In the genomic region with DNA sequence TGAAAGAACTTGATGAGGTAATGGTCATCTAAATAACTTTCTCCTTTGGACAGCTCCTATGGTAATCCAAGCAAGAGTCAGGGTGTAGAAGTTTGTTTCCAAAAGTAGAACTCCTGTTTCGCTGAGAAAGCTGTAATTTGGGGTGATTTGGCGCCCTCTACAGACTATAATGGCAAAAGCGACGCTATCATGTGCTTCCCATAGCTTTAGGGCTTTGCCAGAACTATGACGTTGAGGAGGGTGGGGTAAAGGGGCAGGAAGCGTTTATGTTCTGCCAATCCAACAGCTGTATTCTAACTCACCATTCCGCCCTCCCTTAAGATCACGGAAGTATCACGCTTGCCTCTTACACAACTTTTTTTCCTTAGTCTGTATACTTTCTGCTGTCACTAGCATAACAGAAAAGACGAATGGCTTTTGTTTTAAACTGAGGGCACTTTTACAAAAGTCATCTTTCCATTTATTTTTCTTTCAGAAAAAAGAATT, we compare ENCODE assay signal across 8 cellular contexts.
DNase-seq lines count a peak whose midpoint lies in the region; ATAC-seq and TF ChIP-seq lines count a peak whose summit lies in the region.

A gene with protein sequence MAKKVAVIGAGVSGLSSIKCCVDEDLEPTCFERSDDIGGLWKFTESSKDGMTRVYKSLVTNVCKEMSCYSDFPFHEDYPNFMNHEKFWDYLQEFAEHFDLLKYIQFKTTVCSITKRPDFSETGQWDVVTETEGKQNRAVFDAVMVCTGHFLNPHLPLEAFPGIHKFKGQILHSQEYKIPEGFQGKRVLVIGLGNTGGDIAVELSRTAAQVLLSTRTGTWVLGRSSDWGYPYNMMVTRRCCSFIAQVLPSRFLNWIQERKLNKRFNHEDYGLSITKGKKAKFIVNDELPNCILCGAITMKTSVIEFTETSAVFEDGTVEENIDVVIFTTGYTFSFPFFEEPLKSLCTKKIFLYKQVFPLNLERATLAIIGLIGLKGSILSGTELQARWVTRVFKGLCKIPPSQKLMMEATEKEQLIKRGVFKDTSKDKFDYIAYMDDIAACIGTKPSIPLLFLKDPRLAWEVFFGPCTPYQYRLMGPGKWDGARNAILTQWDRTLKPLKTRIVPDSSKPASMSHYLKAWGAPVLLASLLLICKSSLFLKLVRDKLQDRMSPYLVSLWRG (plus strand): TSS at position 349 of the 486 bp plus-strand sequence. CDS start 5,643 bp downstream, outside the sequence.

- H3K27ac ChIP-seq in layer of hippocampus (ENCODE audit: low read depth, low read length), result peak within 1 kb of the TSS; percentile 32

- H3K4me3 ChIP-seq in choroid plexus epithelial cell (ENCODE audit: low read depth, low read length), result peak within 1 kb of the TSS; percentile 31

- peak; percentile 85 for TF ChIP-seq CTCF in choroid plexus epithelial cell (conservative IDR thresholded peaks at IDR 0.05; ENCODE audit: low read depth, low read length)

- no peaks in the 10 kb centered on the region for H3K27me3 ChIP-seq in layer of hippocampus (ENCODE audit: control insufficient read depth, insufficient read depth, low read length)

- DNase-seq in AML-193 (lab: John Stamatoyannopoulos, UW) (peak; percentile 98 to 99), NCI-H345 treated with DMSO at 0.1 percent for 48 hours (lab: John Stamatoyannopoulos, UW; ENCODE audit: unreplicated experiment) (peak; percentile 68), choroid plexus epithelial cell (ENCODE audit: low read depth) (peak; percentile 100)
- DNase-seq in activated CD4-positive, CD25-positive, alpha-beta regulatory T cell treated with anti-CD3 and anti-CD28 coated beads, Interleukin-2, amount 50 U/mL, for 16 hours (ENCODE audit: low read depth, low spot score), result peak; percentile 72
- DNase-seq in stimulated activated CD4-positive, alpha-beta T cell treated with anti-CD3 and anti-CD28 coated beads, Interleukin-1b, Interleukin-23, amount 100 ng/mL, for 48 hours, result peak; percentile 84

- ATAC-seq in GM19035 (IDR thresholded peaks at IDR 0.05; ENCODE audit: unreplicated experiment) (peak; percentile 100), HG03354 (IDR thresholded peaks at IDR 0.05; ENCODE audit: poor library complexity, severe bottlenecking, unreplicated experiment) (peak; percentile 100)

Comparison
In these comparisons a context has a peak if more than half of its experiments do, and no peak if none do; other contexts are left out.
1. Peak in every context shown above with its lines: DNase-seq, ATAC-seq, H3K4me3 ChIP-seq and H3K27ac ChIP-seq.